8 cellular contexts compared by ENCODE assay signal in genomic region chr10:73095479-73096021, GRCh38. TPM values are rescaled to one million over a fixed set of nuclear protein-coding genes. Genes with fewer than 3 reads are reported as not detected.
DNase-seq lines count a peak whose midpoint lies in the region; ATAC-seq and TF ChIP-seq lines count a peak whose summit lies in the region.

No MANE protein-coding gene starts in this region.

- POLR2A ChIA-PET in AG04449 (lab: Yijun Ruan, JAX): interaction anchor here (0.5 to 3.2 kb wide), 12 partner anchors 8 to 157 kb away, joined by 3 to 33 read pairs (median 4); partner anchors contain the start of genes DNAJC9 and NUDT13
- POLR2A ChIA-PET in PC-9 (lab: Charles Lee; ENCODE audit: unreplicated experiment): interaction anchor here (0.7 to 1.7 kb wide), 5 partner anchors 15 to 363 kb away, joined by 3 to 31 read pairs (median 11); no protein-coding TSS in a partner anchor

- CTCF ChIA-PET in AG04449 (lab: Yijun Ruan, JAX): interaction anchor here (0.6 to 4.5 kb wide), 10 partner anchors 8 to 73 kb away, joined by 3 to 27 read pairs (median 4); partner anchors contain the start of genes ECD, FAM149B1 and NUDT13
- CTCF ChIA-PET in PC-9 (lab: Charles Lee): interaction anchor here (0.5 to 2.0 kb wide), 10 partner anchors 13 to 881 kb away, joined by 3 to 16 read pairs (median 4); partner anchors contain the start of gene NUDT13

- no peaks in the 10 kb centered on the region for H4K20me1 ChIP-seq in PC-9 (ENCODE audit: insufficient read depth)
- peaks cover 3% of the 10 kb centered on the region for H4K20me1 ChIP-seq in osteoblast (ENCODE audit: insufficient read depth, low read length)

- TF ChIP-seq CTCF in AG04449 (IDR thresholded peaks at IDR 0.05; ENCODE audit: insufficient read depth, low read length, missing control alignments): no peak
- TF ChIP-seq CTCF in PC-9 (conservative IDR thresholded peaks at IDR 0.05): no peak
- no peak for TF ChIP-seq CTCF in osteoblast (IDR thresholded peaks at IDR 0.05; ENCODE audit: extremely low read depth, low read depth, low read length)

- H3F3A ChIP-seq in PC-9 (ENCODE audit: insufficient read depth, low read depth): peaks cover 32% of the 10 kb centered on the region

- H3K9me2 ChIP-seq in PC-9 (ENCODE audit: insufficient read depth): no peaks in the 10 kb centered on the region; the same call in 1 of the 2 replicates

- H3K4me2 ChIP-seq in PC-9 (peak overlapping the region; percentile 88), osteoblast (ENCODE audit: insufficient read depth, low read length) (peak overlapping the region; percentile 83)

- intact Hi-C loops in PC-9 (cut with micrococcal nuclease; ENCODE audit: unreplicated experiment): loop anchor here (1.0 to 2.0 kb wide), 2 partner anchors 15 to 64 kb away; partner anchors contain the start of gene NUDT13

- H3K27ac ChIP-seq in PC-9: peak overlapping the region; percentile 65
- peak overlapping the region; percentile 88 for H3K27ac ChIP-seq in osteoblast (ENCODE audit: low read depth, low read length)

- BruUV-seq in PC-9 (replicated peaks; lab: Mats Ljungman, UMichigan): TSS peak; percentile 32

- H3K79me2 ChIP-seq in PC-9 (ENCODE audit: low read depth): peaks cover 47% of the 10 kb centered on the region
- peaks cover 43% of the 10 kb centered on the region for H3K79me2 ChIP-seq in osteoblast (ENCODE audit: insufficient read depth, low read length)

- H3K4me1 ChIP-seq in PC-9 (replicated peaks; ENCODE audit: insufficient read depth): peaks cover 18% of the 10 kb centered on the region
- peaks cover 16% of the 10 kb centered on the region for H3K4me1 ChIP-seq in osteoblast (ENCODE audit: insufficient read depth, low read length)

- H3K4me3 ChIP-seq in AG04449 (ENCODE audit: low read depth, low read length) (peak overlapping the region; percentile 98), PC-9 (peak overlapping the region; percentile 93), osteoblast (ENCODE audit: insufficient read depth, low read length) (peak overlapping the region; percentile 86)

- ATAC-seq in GM21825 (IDR thresholded peaks at IDR 0.05; ENCODE audit: unreplicated experiment): peak; percentile 2
- no peak for ATAC-seq in GM21447 (IDR thresholded peaks at IDR 0.05; ENCODE audit: unreplicated experiment)

- H3K27me3 ChIP-seq in PC-9 (ENCODE audit: insufficient read depth, low read depth) (no peaks in the 10 kb centered on the region), osteoblast (ENCODE audit: insufficient read depth, low read length) (no peaks in the 10 kb centered on the region)

- H2AFZ ChIP-seq in PC-9 (peak overlapping the region; percentile 90), osteoblast (ENCODE audit: low read length) (peak overlapping the region; percentile 27)

- no peak for DNase-seq in AG04449 (ENCODE audit: low read depth, low spot score)
- peak; percentile 40 to 44 for DNase-seq in PC-9
- DNase-seq in activated naive CD4-positive, alpha-beta T cell treated with anti-CD3 and anti-CD28 coated beads, Interleukin-2, amount 50 U/mL, for 16 hours: peak; percentile 17
- DNase-seq in globus pallidus (ENCODE audit: low spot score): peak; percentile 72
- DNase-seq in osteoblast (ENCODE audit: insufficient read length, low spot score, missing footprints): peak; percentile 69
- DNase-seq in DMS153 (lab: John Stamatoyannopoulos, UW): no peak

- H3K36me3 ChIP-seq in PC-9 (ENCODE audit: low read depth): no peaks in the 10 kb centered on the region
- H3K36me3 ChIP-seq in osteoblast (ENCODE audit: insufficient read depth, low read length): no peaks in the 10 kb centered on the region

- no peaks in the 10 kb centered on the region for H3K9me3 ChIP-seq in PC-9 (ENCODE audit: insufficient read depth, low read depth)
- H3K9me3 ChIP-seq in osteoblast (ENCODE audit: low read depth, low read length): no peaks in the 10 kb centered on the region

RNA-seq across cellular contexts. Expression of gene P4HA1, which starts 1.1 kb away (rescaled TPM):
- total RNA-seq in PC-9 (2021) (21.0 and 25.5 TPM in 2 replicates), osteoblast (143 and 220 TPM in 2 replicates)

RNA-seq across cellular contexts. Expression of gene NUDT13, which starts 14.7 kb away (rescaled TPM):
- total RNA-seq in PC-9 (2021) (5.2 TPM in 2 replicates), osteoblast (1.8 and 2.1 TPM in 2 replicates)

Comparison
In these comparisons a context has a peak if more than half of its experiments do, and no peak if none do; other contexts are left out.
1. DNase-seq: peak in PC-9 (2 of 2), activated naive CD4-positive, alpha-beta T cell treated with anti-CD3 and anti-CD28 coated beads, Interleukin-2, amount 50 U/mL, for 16 hours (single experiment), globus pallidus (single experiment) and osteoblast (single experiment); none in AG04449 (single experiment) and DMS153 (single experiment).
2. Peak in every context shown above with its lines, with median percentiles within 50 percentile points of each other: H3K4me3 ChIP-seq.